In genomic region chr6:88989215-88989614, GRCh38 we compare ENCODE assay signal across 19 cellular contexts. TPM values are rescaled to one million over a fixed set of nuclear protein-coding genes. Genes with fewer than 3 reads are reported as not detected.
DNase-seq lines count a peak whose midpoint lies in the region; ATAC-seq and TF ChIP-seq lines count a peak whose summit lies in the region.
"Had no signal": no experiment of that assay in that cellular context is flagged by ENCODE, and none has a peak within 500 bp of the region (broad histone marks: within the 10 kb centered on the region; RNA-seq: fewer than 3 reads in every experiment).

No MANE protein-coding gene starts in this region.

- H3K4me3 ChIP-seq in astrocyte of the spinal cord (ENCODE audit: low read depth, low read length) (no peak overlapping the region), hepatocyte (no peak overlapping the region), mucosa of descending colon (no peak overlapping the region), tibial artery (no peak overlapping the region)
- H3K4me3 ChIP-seq: uterus had no signal

- no peaks in the 10 kb centered on the region for H3K9me2 ChIP-seq in hepatocyte (replicated peaks; ENCODE audit: insufficient read depth)

- peak; percentile 47 to 89 for ATAC-seq in left cardiac atrium
- ATAC-seq in Right ventricle myocardium superior (ENCODE audit: poor library complexity) = no peak
- no peak for ATAC-seq in mucosa of descending colon
- ATAC-seq: activated T-cell treated with anti-CD3 and anti-CD28 coated beads, Interleukin-2, amount 50 U/mL, for 72 hours had no signal

- H2AFZ ChIP-seq in hepatocyte = no peak overlapping the region

- DNase-seq in left cardiac atrium (no peak), Right ventricle myocardium superior (no peak), astrocyte of the spinal cord (ENCODE audit: low read depth, low spot score) (peak; percentile 15), hepatocyte (ENCODE audit: low spot score) (peak; percentile 58), DMS53 treated with DMSO at 0.1 percent for 48 hours (lab: John Stamatoyannopoulos, UW; ENCODE audit: unreplicated experiment) (no peak), mucosa of descending colon (no peak), NCI-H1436 (lab: John Stamatoyannopoulos, UW) (no peak), tibial artery (no peak)
- DNase-seq: activated CD4-positive, alpha-beta memory T cell treated with anti-CD3 and anti-CD28 coated beads, Interleukin-2, amount 10 ng/mL, durations not matched to agents 7 days and 5 days; activated naive CD8-positive, alpha-beta T cell treated with anti-CD3 and anti-CD28 coated beads for 36 hours; activated T-cell treated with anti-CD3 and anti-CD28 coated beads, Interleukin-2, amount 50 U/mL, for 72 hours; GDM1; H7; immature natural killer cell; Karpas-422; NCI-H1436 treated with DMSO at 0.1 percent for 48 hours; NCI-H524; retina; uterus had no signal

- H3K27me3 ChIP-seq in hepatocyte (no peaks in the 10 kb centered on the region), tibial artery (no peaks in the 10 kb centered on the region)
- H3K27me3 ChIP-seq: uterus had no signal

- WGBS in hepatocyte (ENCODE audit: low lambda C conversion rate, missing lambda C conversion rate) = 36% methylated on average over 1 of the region's 1 CpG

- H3K27ac ChIP-seq in hepatocyte = peak overlapping the region; percentile 38
- H3K27ac ChIP-seq in tibial artery = no peak overlapping the region
- H3K27ac ChIP-seq: uterus had no signal

- H3K4me2 ChIP-seq in hepatocyte = no peak overlapping the region

- H3K4me1 ChIP-seq in hepatocyte (ENCODE audit: insufficient read depth) = no peaks in the 10 kb centered on the region
- no peaks in the 10 kb centered on the region for H3K4me1 ChIP-seq in mucosa of descending colon (ENCODE audit: low read depth)
- H3K4me1 ChIP-seq in tibial artery = no peaks in the 10 kb centered on the region
- H3K4me1 ChIP-seq: uterus had no signal

- H3K9me3 ChIP-seq in hepatocyte (ENCODE audit: low read depth) = no peaks in the 10 kb centered on the region
- H3K9me3 ChIP-seq in mucosa of descending colon = no peaks in the 10 kb centered on the region
- H3K9me3 ChIP-seq in tibial artery = no peaks in the 10 kb centered on the region
- H3K9me3 ChIP-seq: uterus had no signal

- H3K36me3 ChIP-seq in hepatocyte (replicated peaks; ENCODE audit: insufficient read depth, low read depth) (no peaks in the 10 kb centered on the region), mucosa of descending colon (ENCODE audit: low read depth) (no peaks in the 10 kb centered on the region), tibial artery (no peaks in the 10 kb centered on the region)
- H3K36me3 ChIP-seq: uterus had no signal

- H4K20me1 ChIP-seq in hepatocyte (ENCODE audit: insufficient read depth, poor library complexity, severe bottlenecking) = no peaks in the 10 kb centered on the region

- no peaks in the 10 kb centered on the region for H3K79me2 ChIP-seq in hepatocyte

- intact Hi-C loops in left cardiac atrium (cut with DNase I) = loop anchor here (10.0 kb wide), 2 partner anchors 126 to 376 kb away; partner anchors contain the start of gene SRSF12 (in 1 of the 2)
- intact Hi-C loops in Right ventricle myocardium superior (cut with DNase I) = loop anchor here (10.0 kb wide), 3 partner anchors 46 to 376 kb away; partner anchors contain the start of gene SRSF12
- intact Hi-C loops in mucosa of descending colon (cut with DNase I, micrococcal nuclease) = loop anchor here in 1 of 2 donors (10.0 kb wide), 2 partner anchors 126 to 256 kb away; partner anchors contain the start of gene SRSF12
- intact Hi-C loops in tibial artery (cut with DNase I; ENCODE audit: low total_unique reads) = loop anchor here (5.0 kb wide), 1 partner anchor 133 kb away; no protein-coding TSS in a partner anchor

- in situ Hi-C loops in astrocyte of the spinal cord (cut with HindIII; ENCODE audit: low sequenced_read_pairs) = no loop called here

- no peak for TF ChIP-seq CTCF in astrocyte of the spinal cord (IDR thresholded peaks at IDR 0.05; ENCODE audit: low read depth, low read length)
- TF ChIP-seq CTCF in hepatocyte (IDR thresholded peaks at IDR 0.05; ENCODE audit: poor library complexity) = no peak
- TF ChIP-seq CTCF in mucosa of descending colon (IDR thresholded peaks at IDR 0.05) = no peak
- no peak for TF ChIP-seq CTCF in tibial artery (IDR thresholded peaks at IDR 0.05)

RNA-seq across cellular contexts. Expression of gene RNGTT, which starts 25.8 kb away (rescaled TPM):
- total RNA-seq in left cardiac atrium (10 to 100 TPM in 1 of 2 donors, 1 to 10 TPM in 1; 8.6 to 10.1 TPM), Right ventricle myocardium superior (7.6 TPM), hepatocyte (15.6 and 16.1 TPM in 2 replicates), mucosa of descending colon (10 to 100 TPM in 1 of 3 donors, 1 to 10 TPM in 2; 8.4 to 11.6 (median 9.4) TPM)
- polyA plus RNA-seq in hepatocyte = 7.4 and 8.9 TPM in 2 replicates

Comparison
In these comparisons a context has a peak if more than half of its experiments do, and no peak if none do; other contexts are left out.
1. ATAC-seq: peak in left cardiac atrium (2 of 2); none in Right ventricle myocardium superior (single experiment) and mucosa of descending colon (single experiment).
2. DNase-seq: peak in astrocyte of the spinal cord (single experiment) and hepatocyte (single experiment); none in left cardiac atrium (single experiment), Right ventricle myocardium superior (single experiment), DMS53 treated with DMSO at 0.1 percent for 48 hours (single experiment), mucosa of descending colon (0 of 3), NCI-H1436 (single experiment) and tibial artery (0 of 2).